10 cellular contexts compared by ENCODE assay signal in genomic region chr7:50266893-50267386, GRCh38. TPM values are rescaled to one million over a fixed set of nuclear protein-coding genes. Genes with fewer than 3 reads are reported as not detected.
DNase-seq lines count a peak whose midpoint lies in the region; ATAC-seq and TF ChIP-seq lines count a peak whose summit lies in the region.
"Had no signal": no experiment of that assay in that cellular context is flagged by ENCODE, and none has a peak within 500 bp of the region (broad histone marks: within the 10 kb centered on the region; RNA-seq: fewer than 3 reads in every experiment).

No MANE protein-coding gene starts in this region.

- H3K36me3 Mint-ChIP-seq in CD4-positive, CD25-positive, alpha-beta regulatory T cell, result no peaks in the 10 kb centered on the region
- H3K36me3 Mint-ChIP-seq in activated CD8-positive, alpha-beta T cell treated with anti-CD3 and anti-CD28 coated beads, Interleukin-2, amount 10 ng/mL, durations not matched to agents 7 days and 5 days (ENCODE audit: low read depth), result peaks cover 21% of the 10 kb centered on the region

- TF ChIP-seq POLR2A in adrenal gland (IDR thresholded peaks at IDR 0.05), result no peak

- DNase-seq in CD4-positive, CD25-positive, alpha-beta regulatory T cell, result peak; percentile 55 to 95 (median 78)
- peak; percentile 91 for DNase-seq in activated CD8-positive, alpha-beta T cell treated with anti-CD3 and anti-CD28 coated beads, Interleukin-2, amount 10 ng/mL, durations not matched to agents 7 days and 5 days
- peak; percentile 63 for DNase-seq in lower lobe of right lung
- DNase-seq in adrenal gland, result no peak
- DNase-seq in EL, result no peak
- DNase-seq in putamen (ENCODE audit: low spot score), result no peak

- H3K4me3 ChIP-seq in CD4-positive, CD25-positive, alpha-beta regulatory T cell (ENCODE audit: low read depth, low read length), result peak overlapping the region; percentile 72
- H3K4me3 ChIP-seq in lower lobe of right lung, result no peak overlapping the region
- no peak overlapping the region for H3K4me3 ChIP-seq in adrenal gland
- H3K4me3 ChIP-seq: body of pancreas had no signal

- ATAC-seq in CD4-positive, CD25-positive, alpha-beta regulatory T cell (ENCODE audit: low read depth in 2 of 2), result peak; percentile 85 to 88
- ATAC-seq in GM21515 (IDR thresholded peaks at IDR 0.05; ENCODE audit: unreplicated experiment) (peak; percentile 56), lower lobe of right lung (peak; percentile 78 to 81)
- ATAC-seq in activated CD8-positive, alpha-beta T cell treated with anti-CD3 and anti-CD28 coated beads, Interleukin-2, amount 10 ng/mL, durations not matched to agents 7 days and 5 days, result peak; percentile 71
- ATAC-seq: body of pancreas had no signal

- peaks cover 48 to 98% (median 82%) of the 10 kb centered on the region in 4 donors for H3K4me1 Mint-ChIP-seq in CD4-positive, CD25-positive, alpha-beta regulatory T cell
- H3K4me1 Mint-ChIP-seq in activated CD8-positive, alpha-beta T cell treated with anti-CD3 and anti-CD28 coated beads, Interleukin-2, amount 10 ng/mL, durations not matched to agents 7 days and 5 days (ENCODE audit: low read depth), result peaks cover 95% of the 10 kb centered on the region

- intact Hi-C loops in lower lobe of right lung (cut with DNase I), result no loop called here
- intact Hi-C loops in adrenal gland (cut with DNase I), result no loop called here

- CTCF ChIA-PET in activated CD8-positive, alpha-beta T cell treated with anti-CD3 and anti-CD28 coated beads, Interleukin-2, amount 10 ng/mL, durations not matched to agents 7 days and 5 days (lab: Charles Lee), result interaction anchor here (0.8 to 9.6 kb wide), 24 partner anchors 8 to 124 kb away, joined by 3 to 113 read pairs (median 6); partner anchors contain the start of gene IKZF1

- POLR2A ChIA-PET in activated CD8-positive, alpha-beta T cell treated with anti-CD3 and anti-CD28 coated beads, Interleukin-2, amount 10 ng/mL, durations not matched to agents 7 days and 5 days (lab: Charles Lee), result interaction anchor here (0.7 to 8.2 kb wide), 13 partner anchors 14 to 101 kb away, joined by 3 to 142 read pairs (median 6); partner anchors contain the start of gene IKZF1

- no peaks in the 10 kb centered on the region for H3K9me3 ChIP-seq in CD4-positive, CD25-positive, alpha-beta regulatory T cell (ENCODE audit: control insufficient read depth in 2 of 2, low read length in 2 of 2)
- H3K9me3 ChIP-seq in KOPT-K1 (ENCODE audit: insufficient read depth, low read length, poor library complexity, severe bottlenecking) (peaks cover 9% of the 10 kb centered on the region), lower lobe of right lung (no peaks in the 10 kb centered on the region), adrenal gland (replicated peaks in 1 of 3) (no peaks in the 10 kb centered on the region)
- H3K9me3 ChIP-seq: body of pancreas had no signal

- H3K27me3 Mint-ChIP-seq in CD4-positive, CD25-positive, alpha-beta regulatory T cell, result no peaks in the 10 kb centered on the region
- H3K27me3 Mint-ChIP-seq in activated CD8-positive, alpha-beta T cell treated with anti-CD3 and anti-CD28 coated beads, Interleukin-2, amount 10 ng/mL, durations not matched to agents 7 days and 5 days (ENCODE audit: low read depth), result no peaks in the 10 kb centered on the region

- H3K4me3 Mint-ChIP-seq in CD4-positive, CD25-positive, alpha-beta regulatory T cell, result peak overlapping the region; percentile 80 to 86 (median 82)
- peak overlapping the region; percentile 69 for H3K4me3 Mint-ChIP-seq in activated CD8-positive, alpha-beta T cell treated with anti-CD3 and anti-CD28 coated beads, Interleukin-2, amount 10 ng/mL, durations not matched to agents 7 days and 5 days

- TF ChIP-seq CTCF in lower lobe of right lung (IDR thresholded peaks at IDR 0.05), result no peak
- no peak for TF ChIP-seq CTCF in adrenal gland (IDR thresholded peaks at IDR 0.05)

- 33 to 72% (median 58%) methylated on average over 5 to 8 of the region's 8 CpGs for WGBS in adrenal gland, 4 donors

- peak overlapping the region; percentile 83 to 99 (median 97) for H3K27ac Mint-ChIP-seq in CD4-positive, CD25-positive, alpha-beta regulatory T cell
- peak overlapping the region; percentile 98 for H3K27ac Mint-ChIP-seq in activated CD8-positive, alpha-beta T cell treated with anti-CD3 and anti-CD28 coated beads, Interleukin-2, amount 10 ng/mL, durations not matched to agents 7 days and 5 days

- H3K9me3 Mint-ChIP-seq in CD4-positive, CD25-positive, alpha-beta regulatory T cell, result peaks cover 0 to 6% (median 2%) of the 10 kb centered on the region in 7 donors
- peaks cover 3% of the 10 kb centered on the region for H3K9me3 Mint-ChIP-seq in activated CD8-positive, alpha-beta T cell treated with anti-CD3 and anti-CD28 coated beads, Interleukin-2, amount 10 ng/mL, durations not matched to agents 7 days and 5 days (ENCODE audit: insufficient read depth)

- peak overlapping the region; percentile 83 for H3K27ac ChIP-seq in CD4-positive, CD25-positive, alpha-beta regulatory T cell (ENCODE audit: insufficient read depth, low read length, poor library complexity, severe bottlenecking)
- H3K27ac ChIP-seq in KOPT-K1 (ENCODE audit: low read depth, low read length, poor library complexity, severe bottlenecking) (peak overlapping the region; percentile 98), lower lobe of right lung (peak overlapping the region; percentile 44), adrenal gland (no peak overlapping the region)
- H3K27ac ChIP-seq: body of pancreas had no signal

- H3K27me3 ChIP-seq in CD4-positive, CD25-positive, alpha-beta regulatory T cell (ENCODE audit: control insufficient read depth, insufficient read depth, low read length), result no peaks in the 10 kb centered on the region
- H3K27me3 ChIP-seq in lower lobe of right lung (ENCODE audit: low read depth) (no peaks in the 10 kb centered on the region), adrenal gland (no peaks in the 10 kb centered on the region)
- H3K27me3 ChIP-seq: body of pancreas had no signal

- no peaks in the 10 kb centered on the region for H3K36me3 ChIP-seq in CD4-positive, CD25-positive, alpha-beta regulatory T cell (ENCODE audit: control insufficient read depth, insufficient read depth, low read length)
- H3K36me3 ChIP-seq in KOPT-K1 (ENCODE audit: insufficient read depth, low read length) (no peaks in the 10 kb centered on the region), lower lobe of right lung (no peaks in the 10 kb centered on the region), adrenal gland (replicated peaks in 1 of 2) (no peaks in the 10 kb centered on the region)

- H3K4me1 ChIP-seq in CD4-positive, CD25-positive, alpha-beta regulatory T cell (ENCODE audit: control insufficient read depth, insufficient read depth, low read length, poor library complexity, severe bottlenecking), result peaks cover 91% of the 10 kb centered on the region
- H3K4me1 ChIP-seq in lower lobe of right lung, result peaks cover 26% of the 10 kb centered on the region
- no peaks in the 10 kb centered on the region for H3K4me1 ChIP-seq in adrenal gland (replicated peaks in 1 of 2)
- H3K4me1 ChIP-seq: body of pancreas had no signal

RNA-seq across cellular contexts. Expression of gene IKZF1, which starts 37.6 kb away (rescaled TPM):
- total RNA-seq in CD4-positive, CD25-positive, alpha-beta regulatory T cell, result 376 TPM
- 100 to 1,000 TPM; 153 to 176 (median 164) TPM for polyA plus RNA-seq in CD4-positive, CD25-positive, alpha-beta regulatory T cell
- 100 to 1,000 TPM; 370 to 374 TPM for total RNA-seq in activated CD8-positive, alpha-beta T cell treated with anti-CD3 and anti-CD28 coated beads, Interleukin-2, amount 10 ng/mL, durations not matched to agents 7 days and 5 days
- total RNA-seq in lower lobe of right lung, result 61.9 TPM
- total RNA-seq in adrenal gland, result 10 to 100 TPM in 6 of 8 donors, 1 to 10 TPM in 2; 3.2 to 31.5 (median 10.9) TPM
- 1 to 10 TPM in 2 of 3 donors, under 1 TPM in 1; 0.98 to 2.7 (median 2.4) TPM for polyA plus RNA-seq in adrenal gland
- total RNA-seq: renal cortical epithelial cell had no signal

Comparison
In these comparisons a context has a peak if more than half of its experiments do, and no peak if none do; other contexts are left out.
1. DNase-seq: peak in CD4-positive, CD25-positive, alpha-beta regulatory T cell (3 of 3), activated CD8-positive, alpha-beta T cell treated with anti-CD3 and anti-CD28 coated beads, Interleukin-2, amount 10 ng/mL, durations not matched to agents 7 days and 5 days (single experiment) and lower lobe of right lung (single experiment); none in adrenal gland (0 of 7), EL (single experiment) and putamen (single experiment).
2. H3K27ac ChIP-seq: peak in CD4-positive, CD25-positive, alpha-beta regulatory T cell (single experiment), KOPT-K1 (single experiment) and lower lobe of right lung (single experiment); none in adrenal gland (0 of 5).
3. Peak in every context shown above with its lines, with median percentiles within 50 percentile points of each other: ATAC-seq.